Comparison of ENCODE assay signal across 1 cellular context in genomic region chr3:48655063-48655462, GRCh38.
TF ChIP-seq lines count a peak whose summit lies in the region.

No MANE protein-coding gene starts in this region.

TF ChIP-seq in GM23338, 12 proteins besides CTCF, POLR2A, EP300 and RAD21 (continued from another document):
- TF ChIP-seq JUNB (IDR thresholded peaks at IDR 0.05; ENCODE audit: unreplicated experiment) (no peak), CREB1 (CRISPR knock-in tag; IDR thresholded peaks at IDR 0.05; ENCODE audit: low read depth) (no peak), ZNF331 (CRISPR knock-in tag; IDR thresholded peaks at IDR 0.05; ENCODE audit: low read depth) (no peak), POLR2AphosphoS5 (IDR thresholded peaks at IDR 0.05; ENCODE audit: low read depth) (no peak), ETS1 (IDR thresholded peaks at IDR 0.05) (no peak), EZH2 (IDR thresholded peaks at IDR 0.05; ENCODE audit: low read depth, unreplicated experiment) (no peak), ZNF462 (CRISPR knock-in tag; IDR thresholded peaks at IDR 0.05) (no peak), EZH2phosphoT487 (IDR thresholded peaks at IDR 0.05; ENCODE audit: unreplicated experiment) (no peak), REST (IDR thresholded peaks at IDR 0.05; ENCODE audit: unreplicated experiment) (no peak), ZNF114 (CRISPR knock-in tag; IDR thresholded peaks at IDR 0.05) (no peak)
